ENCODE assay signal across 10 cellular contexts in the genomic region with DNA sequence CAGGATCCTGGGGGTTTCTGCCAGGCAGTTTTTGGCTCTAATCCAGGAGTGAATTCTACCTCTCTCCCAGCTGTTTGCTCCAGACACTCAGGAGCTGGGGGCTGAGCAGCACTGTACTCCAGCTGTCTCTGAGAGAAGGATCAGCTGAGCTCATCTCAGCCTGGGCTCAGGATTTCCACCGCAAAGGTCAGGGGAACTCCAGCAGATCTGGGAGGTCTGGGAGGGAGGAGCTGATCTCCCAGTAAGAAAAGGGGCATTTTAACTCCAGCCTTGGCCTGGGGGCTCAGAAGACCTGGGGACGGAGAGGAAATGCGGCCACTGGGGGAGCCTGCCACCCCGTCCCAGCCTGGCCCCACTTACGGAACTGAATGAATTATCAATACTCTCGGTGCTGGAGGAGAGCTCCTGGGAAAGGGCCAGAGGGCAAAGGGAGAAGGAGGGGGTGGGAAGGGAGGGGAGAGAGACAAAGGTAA. TPM values are rescaled to one million over a fixed set of nuclear protein-coding genes. Genes with fewer than 3 reads are reported as not detected.
DNase-seq lines count a peak whose midpoint lies in the region; ATAC-seq and TF ChIP-seq lines count a peak whose summit lies in the region.
"Had no signal": no experiment of that assay in that cellular context is flagged by ENCODE, and none has a peak within 500 bp of the region (broad histone marks: within the 10 kb centered on the region; RNA-seq: fewer than 3 reads in every experiment).

No MANE protein-coding gene starts in this region.

- H3K14ac ChIP-seq in trophoblast cell (ENCODE audit: low read length): peak overlapping the region; percentile 19

- ATAC-seq in gastroesophageal sphincter: no peak
- no peak for ATAC-seq in HG03565 (IDR thresholded peaks at IDR 0.05; ENCODE audit: unreplicated experiment)
- no peak for ATAC-seq in activated CD4-positive, CD25-positive, alpha-beta regulatory T cell treated with anti-CD3 and anti-CD28 coated beads, Interleukin-2, amount 50 U/mL, for 24 hours
- no peak for ATAC-seq in HG02938 (IDR thresholded peaks at IDR 0.05; ENCODE audit: unreplicated experiment)

- WGBS in gastroesophageal sphincter (ENCODE audit: low coverage in 1 of 2), 2 donors: 0% methylated on average over 1 of the region's 6 CpGs; no CpG with 5 or more reads in 1 of the 2 donors
- WGBS in trophoblast cell (ENCODE audit: extremely low coverage, insufficient coverage, insufficient read length): no CpG with 5 or more reads among the region's 6 CpGs

- H3K9me3 ChIP-seq in SJSA1 (replicated peaks) (no peaks in the 10 kb centered on the region), gastroesophageal sphincter (no peaks in the 10 kb centered on the region), trophoblast cell (ENCODE audit: insufficient read depth, low read depth, low read length) (no peaks in the 10 kb centered on the region)

- H2BK5ac ChIP-seq in trophoblast cell (ENCODE audit: low read depth, low read length, poor library complexity): peak overlapping the region; percentile 84

- TF ChIP-seq CTCF in gastroesophageal sphincter (IDR thresholded peaks at IDR 0.05): no peak

- no peak overlapping the region for H3K18ac ChIP-seq in trophoblast cell (ENCODE audit: low read length)

- peak overlapping the region; percentile 17 for H2AFZ ChIP-seq in trophoblast cell (ENCODE audit: insufficient read depth, low read length, poor library complexity)

- H3K4me3 ChIP-seq in SJSA1 (no peak overlapping the region), gastroesophageal sphincter (no peak overlapping the region), trophoblast cell (ENCODE audit: low read depth, low read length) (no peak overlapping the region)

- H3K79me1 ChIP-seq in trophoblast cell (ENCODE audit: low read length): peaks cover 32% of the 10 kb centered on the region

- no peak overlapping the region for H2BK120ac ChIP-seq in trophoblast cell (ENCODE audit: insufficient read depth, low read length, poor library complexity)

- no peaks in the 10 kb centered on the region for H3K79me2 ChIP-seq in trophoblast cell (ENCODE audit: control insufficient read depth, insufficient read depth, low read length, poor library complexity)

- H3K4me2 ChIP-seq in trophoblast cell (ENCODE audit: low read length): peak overlapping the region; percentile 57

- no peak overlapping the region for H3K23ac ChIP-seq in trophoblast cell (ENCODE audit: low read length)

- no peak for TF ChIP-seq EP300 in gastroesophageal sphincter (IDR thresholded peaks at IDR 0.05)

- H2BK12ac ChIP-seq in trophoblast cell (ENCODE audit: low read length): peak overlapping the region; percentile 56

- H3K27me3 ChIP-seq in SJSA1 (replicated peaks) (no peaks in the 10 kb centered on the region), gastroesophageal sphincter (no peaks in the 10 kb centered on the region), trophoblast cell (ENCODE audit: insufficient read depth, low read length) (no peaks in the 10 kb centered on the region)

- H3K4me1 ChIP-seq in SJSA1 (replicated peaks) (peaks cover 64% of the 10 kb centered on the region), gastroesophageal sphincter (peaks cover 25 to 66% (median 36%) of the 10 kb centered on the region in 3 donors), trophoblast cell (ENCODE audit: control insufficient read depth in 1 of 2, insufficient read depth in 2 of 2, low read length in 2 of 2) (peaks cover 32 to 45% of the 10 kb centered on the region in 2 experiments)

- H3K27ac ChIP-seq in SJSA1 (peak overlapping the region; percentile 11; the same call in 1 of the 2 replicates), gastroesophageal sphincter (peak overlapping the region; percentile 7 to 84 (median 80)), trophoblast cell (ENCODE audit: low read depth, low read length) (peak overlapping the region; percentile 89)

- H2AK5ac ChIP-seq in trophoblast cell (ENCODE audit: low read length): no peak overlapping the region

- H3K4ac ChIP-seq in trophoblast cell (ENCODE audit: low read depth, low read length): no peak overlapping the region

- H4K8ac ChIP-seq in trophoblast cell (ENCODE audit: low read depth, low read length): peak overlapping the region; percentile 70

- peaks cover 93% of the 10 kb centered on the region for H3K36me3 ChIP-seq in SJSA1
- peaks cover 0 to 96% of the 10 kb centered on the region in 2 donors for H3K36me3 ChIP-seq in gastroesophageal sphincter
- H3K36me3 ChIP-seq in trophoblast cell (ENCODE audit: control insufficient read depth in 1 of 2, insufficient read depth in 2 of 2, low read length in 2 of 2): peaks cover 27 to 35% of the 10 kb centered on the region in 2 experiments

- H3K9ac ChIP-seq in trophoblast cell (ENCODE audit: low read length): no peak overlapping the region

- TF ChIP-seq POLR2A in gastroesophageal sphincter (IDR thresholded peaks at IDR 0.05): no peak

- no peak overlapping the region for H4K12ac ChIP-seq in trophoblast cell (ENCODE audit: low read depth, low read length)

- peak overlapping the region; percentile 64 for H4K91ac ChIP-seq in trophoblast cell (ENCODE audit: low read depth, low read length)

- DNase-seq in Daoy (ENCODE audit: low read depth) (peak; percentile 37), SJSA1 (ENCODE audit: low read depth in 1 of 2, low spot score in 2 of 2) (peak in 1 of 2 experiments; percentile 43), trophoblast cell (no peak)
- DNase-seq in effector CD4-positive, alpha-beta T cell: no peak
- DNase-seq: activated CD4-positive, alpha-beta memory T cell treated with anti-CD3 and anti-CD28 coated beads for 36 hours; DMS53 had no signal

RNA-seq across cellular contexts. Expression of gene PI4KB, which starts 17.3 kb away (rescaled TPM):
- total RNA-seq in Daoy (2014; rRNA removed; shearing (Covaris generic)): 23.0 and 39.6 TPM in 2 replicates
- total RNA-seq in SJSA1 (2014; rRNA removed; shearing (Covaris generic)): 30.5 and 60.4 TPM in 2 replicates
- 100 to 1,000 TPM in 2 of 4 donors, 10 to 100 TPM in 2; 95.0 to 104 (median 97.9) TPM for total RNA-seq in gastroesophageal sphincter
- 32.5 and 35.5 TPM in 2 replicates for polyA plus RNA-seq in trophoblast cell (2013)

RNA-seq across cellular contexts. Expression of gene ZNF687, which starts 27.8 kb away (rescaled TPM):
- 11.4 and 11.9 TPM in 2 replicates for total RNA-seq in Daoy (2014; rRNA removed; shearing (Covaris generic))
- 12.5 and 14.5 TPM in 2 replicates for total RNA-seq in SJSA1 (2014; rRNA removed; shearing (Covaris generic))
- total RNA-seq in gastroesophageal sphincter: 10 to 100 TPM; 18.4 to 27.6 (median 24.4) TPM
- 17.2 and 18.9 TPM in 2 replicates for polyA plus RNA-seq in trophoblast cell (2013)

RNA-seq across cellular contexts. Expression of gene RFX5, which starts 37.2 kb away (rescaled TPM):
- total RNA-seq in Daoy (2014; rRNA removed; shearing (Covaris generic)): 39.3 and 48.0 TPM in 2 replicates
- 32.2 and 46.9 TPM in 2 replicates for total RNA-seq in SJSA1 (2014; rRNA removed; shearing (Covaris generic))
- 10 to 100 TPM; 32.6 to 66.1 (median 44.5) TPM for total RNA-seq in gastroesophageal sphincter
- polyA plus RNA-seq in trophoblast cell (2013): 21.0 and 23.2 TPM in 2 replicates

RNA-seq across cellular contexts. Expression of gene PSMD4, which starts 55.4 kb away (rescaled TPM):
- 412 and 482 TPM in 2 replicates for total RNA-seq in Daoy (2014; rRNA removed; shearing (Covaris generic))
- total RNA-seq in SJSA1 (2014; rRNA removed; shearing (Covaris generic)): 293 and 297 TPM in 2 replicates
- 100 to 1,000 TPM; 163 to 184 (median 171) TPM for total RNA-seq in gastroesophageal sphincter
- 164 and 168 TPM in 2 replicates for polyA plus RNA-seq in trophoblast cell (2013)

Comparison
In these comparisons a context has a peak if more than half of its experiments do, and no peak if none do; other contexts are left out.
1. H3K27ac ChIP-seq: peak in every context shown above with its lines; median percentile 89 in trophoblast cell; 80 in gastroesophageal sphincter; 11 in SJSA1.